In genomic region chr17:67385122-67385988, GRCh38 we compare ENCODE assay signal across 23 cellular contexts. TPM values are rescaled to one million over a fixed set of nuclear protein-coding genes. Genes with fewer than 3 reads are reported as not detected.
DNase-seq lines count a peak whose midpoint lies in the region; ATAC-seq, FAIRE-seq and TF ChIP-seq lines count a peak whose summit lies in the region.
"Had no signal": no experiment of that assay in that cellular context is flagged by ENCODE, and none has a peak within 500 bp of the region (broad histone marks: within the 10 kb centered on the region; RNA-seq: fewer than 3 reads in every experiment).

No MANE protein-coding gene starts in this region.

- no peak overlapping the region for H3K4me2 ChIP-seq in H1 (ENCODE audit: insufficient read depth in 1 of 2, low read depth in 2 of 2, low read length in 2 of 2)

- no peak overlapping the region for H3K23ac ChIP-seq in H1 (ENCODE audit: insufficient read length)

- intact Hi-C loops in testis (cut with DNase I; ENCODE audit: low total_unique reads): no loop called here
- intact Hi-C loops in gastrocnemius medialis (cut with DNase I; ENCODE audit: low total_unique reads): no loop called here

- H3K4me1 ChIP-seq in H1 (replicated peaks in 1 of 4; ENCODE audit: control insufficient read depth in 3 of 4, insufficient read depth in 4 of 4, low read length in 3 of 4) (no peaks in the 10 kb centered on the region; a peak in 2 of 7 replicates), testis (peaks cover 4% of the 10 kb centered on the region), gastrocnemius medialis (peaks cover 4 to 9% of the 10 kb centered on the region in 2 donors)

- H3K4ac ChIP-seq in H1 (replicated peaks; ENCODE audit: insufficient read length, low read depth, low read length): no peak overlapping the region

- no peaks in the 10 kb centered on the region for H3K36me3 ChIP-seq in H1 (ENCODE audit: control insufficient read depth in 2 of 4, insufficient read depth in 4 of 4, low read length in 3 of 4)
- H3K36me3 ChIP-seq in testis (ENCODE audit: low read depth, missing control alignments): no peaks in the 10 kb centered on the region
- H3K36me3 ChIP-seq in gastrocnemius medialis: no peaks in the 10 kb centered on the region
- H3K36me3 ChIP-seq: pancreas, thoracic aorta had no signal

- H4K5ac ChIP-seq in H1 (ENCODE audit: insufficient read length, low read depth, low read length): no peak overlapping the region

- no peak overlapping the region for H2AK5ac ChIP-seq in H1 (ENCODE audit: low read depth, low read length)

- peaks cover 58% of the 10 kb centered on the region for H3K4me1 Mint-ChIP-seq in activated CD4-positive, alpha-beta T cell treated with anti-CD3 and anti-CD28 coated beads, Interleukin-2, amount 10 ng/mL, durations not matched to agents 7 days and 5 days
- peaks cover 76% of the 10 kb centered on the region for H3K4me1 Mint-ChIP-seq in stimulated activated naive CD8-positive, alpha-beta T cell treated with anti-CD3 and anti-CD28 coated beads, Interleukin-15, Interleukin-2, amounts not matched to agents 100 ng/mL and 50 ng/mL, for 24 hours (ENCODE audit: low read depth)

- H3K9me3 ChIP-seq in H1 (ENCODE audit: insufficient read depth in 2 of 2, low read depth in 1 of 2, low read length in 1 of 2) (no peaks in the 10 kb centered on the region), testis (no peaks in the 10 kb centered on the region), gastrocnemius medialis (no peaks in the 10 kb centered on the region)
- H3K9me3 ChIP-seq: pancreas, thoracic aorta had no signal

- no peak overlapping the region for H3K4me3 Mint-ChIP-seq in activated CD4-positive, alpha-beta T cell treated with anti-CD3 and anti-CD28 coated beads, Interleukin-2, amount 10 ng/mL, durations not matched to agents 7 days and 5 days
- no peak overlapping the region for H3K4me3 Mint-ChIP-seq in stimulated activated naive CD8-positive, alpha-beta T cell treated with anti-CD3 and anti-CD28 coated beads, Interleukin-15, Interleukin-2, amounts not matched to agents 100 ng/mL and 50 ng/mL, for 24 hours
- H3K4me3 Mint-ChIP-seq: naive B cell had no signal

- FAIRE-seq in H1 (lab: Jason Lieb, UNC): no peak
- FAIRE-seq: A204.1, D721Med, kidney, pancreas had no signal

- no peak overlapping the region for H3K56ac ChIP-seq in H1 (replicated peaks; ENCODE audit: insufficient read length, low read depth, low read length)

- no peak for TF ChIP-seq RAD21 in H1 (IDR thresholded peaks at IDR 0.05 in 1 of 2, conservative IDR thresholded peaks at IDR 0.05 in 1 of 2; ENCODE audit: low read depth in 2 of 2, low read length in 2 of 2)

- H3K14ac ChIP-seq in H1 (ENCODE audit: insufficient read length): no peak overlapping the region

- H2AFZ ChIP-seq in H1 (ENCODE audit: low read length): no peak overlapping the region

- no peak overlapping the region for H4K8ac ChIP-seq in H1 (ENCODE audit: extremely low read depth, insufficient read depth, low read length)

- H3K27ac Mint-ChIP-seq in activated CD4-positive, alpha-beta T cell treated with anti-CD3 and anti-CD28 coated beads, Interleukin-2, amount 10 ng/mL, durations not matched to agents 7 days and 5 days: peak overlapping the region; percentile 57
- H3K27ac Mint-ChIP-seq in stimulated activated naive CD8-positive, alpha-beta T cell treated with anti-CD3 and anti-CD28 coated beads, Interleukin-15, Interleukin-2, amounts not matched to agents 100 ng/mL and 50 ng/mL, for 24 hours: peak overlapping the region; percentile 13
- H3K27ac Mint-ChIP-seq: naive B cell had no signal

- no peak for ATAC-seq in stimulated activated naive CD8-positive, alpha-beta T cell treated with anti-CD3 and anti-CD28 coated beads, Interleukin-15, Interleukin-2, amounts not matched to agents 100 U/mL and 50 U/mL, for 24 hours
- ATAC-seq in gastrocnemius medialis: no peak
- ATAC-seq: foreskin keratinocyte, sciatic nerve had no signal

- H2BK120ac ChIP-seq in H1 (replicated peaks; ENCODE audit: low read depth, low read length): no peak overlapping the region

- H3K27me3 ChIP-seq in H1 (replicated peaks in 1 of 4; ENCODE audit: control insufficient read depth in 3 of 4, extremely low read depth in 1 of 4, insufficient read depth in 3 of 4, low read length in 3 of 4): no peaks in the 10 kb centered on the region
- no peaks in the 10 kb centered on the region for H3K27me3 ChIP-seq in testis
- no peaks in the 10 kb centered on the region for H3K27me3 ChIP-seq in gastrocnemius medialis
- H3K27me3 ChIP-seq: foreskin keratinocyte, pancreas had no signal

- no peaks in the 10 kb centered on the region for H4K20me1 ChIP-seq in H1 (replicated peaks in 1 of 2; ENCODE audit: control insufficient read depth in 1 of 2, insufficient read depth in 2 of 2, low read length in 2 of 2)

- no peaks in the 10 kb centered on the region for H3K23me2 ChIP-seq in H1 (ENCODE audit: low read depth, low read length)

- H3K79me2 ChIP-seq in H1 (ENCODE audit: control insufficient read depth in 1 of 2, insufficient read depth in 2 of 2, low read length in 2 of 2): peaks cover 7 to 92% of the 10 kb centered on the region in 2 experiments

- H3K9me3 Mint-ChIP-seq in activated CD4-positive, alpha-beta T cell treated with anti-CD3 and anti-CD28 coated beads, Interleukin-2, amount 10 ng/mL, durations not matched to agents 7 days and 5 days: no peaks in the 10 kb centered on the region
- H3K9me3 Mint-ChIP-seq in stimulated activated naive CD8-positive, alpha-beta T cell treated with anti-CD3 and anti-CD28 coated beads, Interleukin-15, Interleukin-2, amounts not matched to agents 100 ng/mL and 50 ng/mL, for 24 hours: no peaks in the 10 kb centered on the region

- in situ Hi-C loops in gastrocnemius medialis (cut with MboI; ENCODE audit: low sequenced_read_pairs in 4 of 4): loop anchor here in 1 of 4 donors (10.0 kb wide), 1 partner anchor 99 kb away; no protein-coding TSS in a partner anchor

- WGBS in H1 (ENCODE audit: extremely low coverage in 1 of 2, insufficient coverage in 1 of 2, insufficient read length in 1 of 2, insufficient replicate concordance in 2 of 2, low coverage in 1 of 2, low lambda C conversion rate in 2 of 2, missing lambda C conversion rate in 1 of 2), 2 experiments: 91% methylated on average over 19 of the region's 20 CpGs; no CpG with 5 or more reads in 1 of the 2 experiments
- 53 to 83% methylated on average over 20 of the region's 20 CpGs for WGBS in testis, 2 donors

- CTCF ChIA-PET in activated CD4-positive, alpha-beta T cell treated with anti-CD3 and anti-CD28 coated beads, Interleukin-2, amount 10 ng/mL, durations not matched to agents 7 days and 5 days (lab: Charles Lee): interaction anchor here (0.6 to 6.6 kb wide), 3 partner anchors 21 to 439 kb away, joined by 3 to 84 read pairs (median 3); no protein-coding TSS in a partner anchor
- CTCF ChIA-PET in H1 (lab: Charles Lee; ENCODE audit: partially characterized antibody): interaction anchor here (0.9 to 7.1 kb wide), 21 partner anchors 8 to 326 kb away, joined by 3 to 63 read pairs (median 4); partner anchors contain the start of gene PITPNC1

- no peak overlapping the region for H3K18ac ChIP-seq in H1 (ENCODE audit: extremely low read depth, low read length)

- POLR2A ChIA-PET in activated CD4-positive, alpha-beta T cell treated with anti-CD3 and anti-CD28 coated beads, Interleukin-2, amount 10 ng/mL, durations not matched to agents 7 days and 5 days (lab: Charles Lee): no interaction called here
- POLR2A ChIA-PET in H1 (lab: Charles Lee; ENCODE audit: partially characterized antibody): no interaction called here

- DNase-seq in activated CD4-positive, alpha-beta T cell treated with anti-CD3 and anti-CD28 coated beads, Interleukin-2, amount 10 ng/mL, durations not matched to agents 7 days and 5 days: no peak
- no peak for DNase-seq in activated CD4-positive, alpha-beta T cell treated with anti-CD3 and anti-CD28 coated beads for 48 hours
- DNase-seq in stimulated activated naive CD8-positive, alpha-beta T cell treated with anti-CD3 and anti-CD28 coated beads, Interleukin-15, Interleukin-2, amounts not matched to agents 100 U/mL and 50 U/mL, for 24 hours: no peak
- no peak for DNase-seq in H1 (ENCODE audit: low read depth in 1 of 2, low spot score in 2 of 2)
- DNase-seq in testis: peak; percentile 71
- no peak for DNase-seq in gastrocnemius medialis
- no peak for DNase-seq in kidney tubule cell (ENCODE audit: low spot score)
- DNase-seq: anterior cingulate cortex; central memory CD4-positive, alpha-beta T cell; foreskin keratinocyte; HCEC 1CT; kidney; mesenchymal stem cell; naive B cell; NCI-H1105; NCI-H526 treated with DMSO at 0.1 percent for 48 hours; pancreas; T-helper 1 cell had no signal

- H3K27ac ChIP-seq in H1 (ENCODE audit: low read depth, low read length) (no peak overlapping the region), testis (no peak overlapping the region), gastrocnemius medialis (peak overlapping the region in 1 of 4 donors; percentile 38)
- H3K27ac ChIP-seq: foreskin keratinocyte, pancreas, thoracic aorta had no signal

- no peak for TF ChIP-seq EP300 in H1 (IDR thresholded peaks at IDR 0.05; ENCODE audit: borderline replicate concordance in 1 of 2, low read depth in 2 of 2, low read length in 2 of 2)

- no peak overlapping the region for H2BK5ac ChIP-seq in H1 (ENCODE audit: low read depth, low read length)

- no peak for TF ChIP-seq CTCF in H1 (IDR thresholded peaks at IDR 0.05; ENCODE audit: control extremely low read depth in 1 of 3, insufficient read depth in 1 of 3, low read depth in 1 of 3, low read length in 3 of 3)
- no peak for TF ChIP-seq CTCF in testis (IDR thresholded peaks at IDR 0.05)
- TF ChIP-seq CTCF in gastrocnemius medialis (IDR thresholded peaks at IDR 0.05 in 4 of 5, conservative IDR thresholded peaks at IDR 0.05 in 1 of 5): no peak

- H3K27me3 Mint-ChIP-seq in activated CD4-positive, alpha-beta T cell treated with anti-CD3 and anti-CD28 coated beads, Interleukin-2, amount 10 ng/mL, durations not matched to agents 7 days and 5 days: no peaks in the 10 kb centered on the region
- no peaks in the 10 kb centered on the region for H3K27me3 Mint-ChIP-seq in stimulated activated naive CD8-positive, alpha-beta T cell treated with anti-CD3 and anti-CD28 coated beads, Interleukin-15, Interleukin-2, amounts not matched to agents 100 ng/mL and 50 ng/mL, for 24 hours
- H3K27me3 Mint-ChIP-seq: naive B cell had no signal

- no peaks in the 10 kb centered on the region; the same call in none of the 2 replicates for H3K79me1 ChIP-seq in H1 (ENCODE audit: low read depth, low read length)

- no peak overlapping the region for H3K9ac ChIP-seq in H1 (replicated peaks in 1 of 4; ENCODE audit: extremely low read depth in 1 of 4, low read depth in 3 of 4, low read length in 3 of 4)

- H3K4me3 ChIP-seq in H1 (ENCODE audit: extremely low read depth in 1 of 4, insufficient read depth in 2 of 4, low read depth in 3 of 4, low read length in 4 of 4) (no peak overlapping the region), testis (peak overlapping the region; percentile 34 to 39), gastrocnemius medialis (no peak overlapping the region)
- H3K4me3 ChIP-seq: pancreas, thoracic aorta had no signal

- peaks cover 27% of the 10 kb centered on the region for H3K36me3 Mint-ChIP-seq in activated CD4-positive, alpha-beta T cell treated with anti-CD3 and anti-CD28 coated beads, Interleukin-2, amount 10 ng/mL, durations not matched to agents 7 days and 5 days (ENCODE audit: low read depth)
- H3K36me3 Mint-ChIP-seq in stimulated activated naive CD8-positive, alpha-beta T cell treated with anti-CD3 and anti-CD28 coated beads, Interleukin-15, Interleukin-2, amounts not matched to agents 100 ng/mL and 50 ng/mL, for 24 hours (ENCODE audit: low read depth): peaks cover 12% of the 10 kb centered on the region
- H3K36me3 Mint-ChIP-seq: naive B cell had no signal

- no peak overlapping the region for H2BK20ac ChIP-seq in H1 (ENCODE audit: low read length)

- no peak overlapping the region for H2BK12ac ChIP-seq in H1 (ENCODE audit: low read depth, low read length)

- no peak overlapping the region for H2BK15ac ChIP-seq in H1 (ENCODE audit: low read length)

- TF ChIP-seq POLR2A in H1 (IDR thresholded peaks at IDR 0.05; ENCODE audit: control extremely low read depth in 1 of 2, low read depth in 2 of 2, low read length in 2 of 2) (no peak), testis (IDR thresholded peaks at IDR 0.05) (no peak), gastrocnemius medialis (IDR thresholded peaks at IDR 0.05) (no peak)

- H4K91ac ChIP-seq in H1 (replicated peaks; ENCODE audit: insufficient read length, low read length): no peak overlapping the region

RNA-seq across cellular contexts. Expression of gene PITPNC1, which starts 8.3 kb away (rescaled TPM):
- total RNA-seq in activated CD4-positive, alpha-beta T cell treated with anti-CD3 and anti-CD28 coated beads, Interleukin-2, amount 10 ng/mL, durations not matched to agents 7 days and 5 days: 10 to 100 TPM; 57.0 to 67.1 TPM
- total RNA-seq in H1 (2021; fragmentation: NEBNext Ultra II Directional; extraction: Animal tissue kit (Norgen Biotek cat#: 25700)): 53.8 and 54.7 TPM in 2 replicates
- polyA plus RNA-seq in H1 (2011; rRNA removed) (13.6 and 17.6 TPM in 2 replicates), testis (ENCODE audit: insufficient read depth, low read depth, low replicate concordance) (12.8 TPM)
- polyA plus RNA-seq in H1 (2011; cell fraction: cytosol; rRNA removed): 21.2 TPM
- polyA plus RNA-seq in H1 (2011; cell fraction: nucleus; rRNA removed): 12.1 TPM
- polyA plus RNA-seq in H1 (2012, experiment 1 of 2): 33.7 to 47.4 TPM (median 36.9 TPM) in 4 replicates
- polyA plus RNA-seq in H1 (2012, experiment 2 of 2): 46.7 TPM
- 47.4 TPM for polyA plus RNA-seq in H1 (2013, experiment 1 of 2)
- polyA plus RNA-seq in H1 (2013, experiment 2 of 2): 44.0 TPM
- 19.7 and 24.7 TPM in 2 replicates for polyA minus RNA-seq in H1 (2011; rRNA and poly(A)+ RNA removed)
- 24.5 TPM for polyA minus RNA-seq in H1 (2011; cell fraction: cytosol; rRNA and poly(A)+ RNA removed)
- polyA minus RNA-seq in H1 (2011; cell fraction: nucleus; rRNA and poly(A)+ RNA removed): 25.2 TPM
- total RNA-seq in testis (10 to 100 TPM in 1 of 2 donors, 1 to 10 TPM in 1; 8.3 to 12.2 TPM), gastrocnemius medialis (1 to 10 TPM; 2.3 to 8.6 (median 4.3) TPM)

RNA-seq across cellular contexts. Expression of gene PSMD12, which starts 19.0 kb away (rescaled TPM):
- 10 to 100 TPM; 42.4 to 47.5 TPM for total RNA-seq in activated CD4-positive, alpha-beta T cell treated with anti-CD3 and anti-CD28 coated beads, Interleukin-2, amount 10 ng/mL, durations not matched to agents 7 days and 5 days
- 73.2 and 82.4 TPM in 2 replicates for total RNA-seq in H1 (2021; fragmentation: NEBNext Ultra II Directional; extraction: Animal tissue kit (Norgen Biotek cat#: 25700))
- polyA plus RNA-seq in H1 (2011; rRNA removed): 10.1 and 14.0 TPM in 2 replicates
- 25.7 TPM for polyA plus RNA-seq in H1 (2011; cell fraction: cytosol; rRNA removed)
- 7.4 TPM for polyA plus RNA-seq in H1 (2011; cell fraction: nucleus; rRNA removed)
- polyA plus RNA-seq in H1 (2012, experiment 1 of 2): 42.3 to 72.6 TPM (median 48.4 TPM) in 4 replicates
- 6.7 TPM for polyA plus RNA-seq in H1 (2012, experiment 2 of 2)
- polyA plus RNA-seq in H1 (2013, experiment 1 of 2): 50.9 TPM
- 55.3 TPM for polyA plus RNA-seq in H1 (2013, experiment 2 of 2)
- polyA minus RNA-seq in H1 (2011; rRNA and poly(A)+ RNA removed): 13.2 and 17.0 TPM in 2 replicates
- polyA minus RNA-seq in H1 (2011; cell fraction: cytosol; rRNA and poly(A)+ RNA removed): 28.3 TPM
- polyA minus RNA-seq in H1 (2011; cell fraction: nucleus; rRNA and poly(A)+ RNA removed): 17.2 TPM
- 10 to 100 TPM; 32.8 to 46.3 TPM for total RNA-seq in testis
- polyA plus RNA-seq in testis (ENCODE audit: insufficient read depth, low read depth, low replicate concordance): 71.2 TPM
- total RNA-seq in gastrocnemius medialis: 10 to 100 TPM; 52.0 to 89.6 (median 69.9) TPM

Comparison
In these comparisons a context has a peak if more than half of its experiments do, and no peak if none do; other contexts are left out.
1. H3K4me3 ChIP-seq: peak in testis (2 of 2); none in H1 (0 of 4) and gastrocnemius medialis (0 of 4).